In the genomic region with DNA sequence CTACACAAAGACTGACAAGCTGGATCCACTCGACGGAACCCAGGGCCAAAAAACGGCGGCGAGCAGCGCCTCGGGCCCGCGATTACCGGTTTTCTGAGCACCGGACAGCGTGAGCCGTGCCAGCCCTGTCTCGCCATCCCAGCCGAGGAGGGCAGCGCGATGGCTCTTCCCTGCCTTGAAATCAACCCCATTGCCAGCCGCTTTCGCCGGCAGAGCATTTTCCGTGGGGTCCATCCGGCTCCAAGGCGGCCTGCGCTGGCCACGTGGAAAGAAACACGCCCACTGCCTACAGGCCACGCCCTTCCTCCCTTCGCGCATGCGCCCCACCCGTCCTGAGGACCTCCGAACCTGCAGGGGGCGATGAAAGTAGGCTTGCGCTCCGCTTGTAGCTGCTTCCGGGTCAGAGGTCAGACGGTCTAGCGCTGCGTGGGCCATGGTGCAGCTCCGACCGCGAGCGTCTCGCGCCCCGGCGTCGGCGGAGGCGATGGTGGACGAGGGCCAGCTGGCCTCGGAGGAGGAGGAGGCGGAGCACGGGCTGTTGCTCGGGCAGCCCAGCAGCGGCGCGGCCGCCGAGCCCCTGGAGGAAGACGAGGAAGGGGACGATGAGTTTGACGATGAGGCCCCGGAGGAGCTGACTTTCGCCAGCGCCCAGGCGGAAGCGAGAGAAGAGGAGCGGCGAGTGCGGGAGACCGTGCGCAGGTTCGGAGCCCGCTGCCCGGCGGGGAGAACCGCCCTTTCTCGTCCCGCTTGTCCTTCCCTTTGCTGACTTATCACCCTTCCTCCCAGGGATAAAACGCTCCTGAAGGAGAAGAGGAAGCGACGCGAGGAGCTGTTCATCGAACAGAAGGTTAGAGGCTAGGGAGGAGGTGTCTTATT, we compare ENCODE assay signal across 1 cellular context.
TF ChIP-seq lines count a peak whose summit lies in the region.

A gene (plus strand): TSS at position 410 of the 876 bp plus-strand sequence. CDS start 24 bp downstream, at position 434.

TF ChIP-seq in A549, 52 proteins besides CTCF, POLR2A, EP300 and RAD21 (continued from another document):
- TF ChIP-seq MAFK (IDR thresholded peaks at IDR 0.05; ENCODE audit: partially characterized antibody) (no peak), CBX2 (IDR thresholded peaks at IDR 0.05; ENCODE audit: borderline replicate concordance, low read depth) (no peak), JUN (IDR thresholded peaks at IDR 0.05) (peak; percentile 72 to 90; a peak in 4 of 5 replicates), BHLHE40 (IDR thresholded peaks at IDR 0.05; ENCODE audit: low read depth, low read length) (no peak), CEBPB (IDR thresholded peaks at IDR 0.05) (no peak), RFX5 (IDR thresholded peaks at IDR 0.05) (no peak), SREBF2 (IDR thresholded peaks at IDR 0.05) (no peak), MAZ (IDR thresholded peaks at IDR 0.05; ENCODE audit: borderline replicate concordance, low read depth, low read length) (no peak), POLR2AphosphoS2 (conservative IDR thresholded peaks at IDR 0.05; ENCODE audit: low read length) (no peak), EHMT2 (IDR thresholded peaks at IDR 0.05; ENCODE audit: low read depth) (no peak), HOXB13 (CRISPR knock-in tag; IDR thresholded peaks at IDR 0.05; ENCODE audit: low read depth) (no peak), PHF8 (IDR thresholded peaks at IDR 0.05; ENCODE audit: borderline replicate concordance, low read depth) (peak; percentile 36; the same call in 1 of the 2 replicates), NFE2L2 (conservative IDR thresholded peaks at IDR 0.05; ENCODE audit: low read length) (no peak), ZSCAN20 (CRISPR knock-in tag; IDR thresholded peaks at IDR 0.05) (no peak), CHD4 (IDR thresholded peaks at IDR 0.05; ENCODE audit: borderline replicate concordance) (no peak), HDAC2 (IDR thresholded peaks at IDR 0.05) (no peak), ZFP36 (IDR thresholded peaks at IDR 0.05; ENCODE audit: borderline replicate concordance, partially characterized antibody) (no peak), HEYL (CRISPR knock-in tag; IDR thresholded peaks at IDR 0.05) (no peak), MYC (IDR thresholded peaks at IDR 0.05; ENCODE audit: borderline replicate concordance, low read length) (peak; percentile 98), CHD2 (IDR thresholded peaks at IDR 0.05; ENCODE audit: low read length, partially characterized antibody) (no peak), GATA3 (IDR thresholded peaks at IDR 0.05; ENCODE audit: borderline replicate concordance) (no peak), JUNB (IDR thresholded peaks at IDR 0.05) (no peak)
- TF ChIP-seq, protein P1, sequence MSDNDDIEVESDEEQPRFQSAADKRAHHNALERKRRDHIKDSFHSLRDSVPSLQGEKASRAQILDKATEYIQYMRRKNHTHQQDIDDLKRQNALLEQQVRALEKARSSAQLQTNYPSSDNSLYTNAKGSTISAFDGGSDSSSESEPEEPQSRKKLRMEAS (IDR thresholded peaks at IDR 0.05) = peak; percentile 99
- TF ChIP-seq, protein P2, sequence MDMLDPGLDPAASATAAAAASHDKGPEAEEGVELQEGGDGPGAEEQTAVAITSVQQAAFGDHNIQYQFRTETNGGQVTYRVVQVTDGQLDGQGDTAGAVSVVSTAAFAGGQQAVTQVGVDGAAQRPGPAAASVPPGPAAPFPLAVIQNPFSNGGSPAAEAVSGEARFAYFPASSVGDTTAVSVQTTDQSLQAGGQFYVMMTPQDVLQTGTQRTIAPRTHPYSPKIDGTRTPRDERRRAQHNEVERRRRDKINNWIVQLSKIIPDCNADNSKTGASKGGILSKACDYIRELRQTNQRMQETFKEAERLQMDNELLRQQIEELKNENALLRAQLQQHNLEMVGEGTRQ (IDR thresholded peaks at IDR 0.05) = peak; percentile 49
- TF ChIP-seq, protein P3, sequence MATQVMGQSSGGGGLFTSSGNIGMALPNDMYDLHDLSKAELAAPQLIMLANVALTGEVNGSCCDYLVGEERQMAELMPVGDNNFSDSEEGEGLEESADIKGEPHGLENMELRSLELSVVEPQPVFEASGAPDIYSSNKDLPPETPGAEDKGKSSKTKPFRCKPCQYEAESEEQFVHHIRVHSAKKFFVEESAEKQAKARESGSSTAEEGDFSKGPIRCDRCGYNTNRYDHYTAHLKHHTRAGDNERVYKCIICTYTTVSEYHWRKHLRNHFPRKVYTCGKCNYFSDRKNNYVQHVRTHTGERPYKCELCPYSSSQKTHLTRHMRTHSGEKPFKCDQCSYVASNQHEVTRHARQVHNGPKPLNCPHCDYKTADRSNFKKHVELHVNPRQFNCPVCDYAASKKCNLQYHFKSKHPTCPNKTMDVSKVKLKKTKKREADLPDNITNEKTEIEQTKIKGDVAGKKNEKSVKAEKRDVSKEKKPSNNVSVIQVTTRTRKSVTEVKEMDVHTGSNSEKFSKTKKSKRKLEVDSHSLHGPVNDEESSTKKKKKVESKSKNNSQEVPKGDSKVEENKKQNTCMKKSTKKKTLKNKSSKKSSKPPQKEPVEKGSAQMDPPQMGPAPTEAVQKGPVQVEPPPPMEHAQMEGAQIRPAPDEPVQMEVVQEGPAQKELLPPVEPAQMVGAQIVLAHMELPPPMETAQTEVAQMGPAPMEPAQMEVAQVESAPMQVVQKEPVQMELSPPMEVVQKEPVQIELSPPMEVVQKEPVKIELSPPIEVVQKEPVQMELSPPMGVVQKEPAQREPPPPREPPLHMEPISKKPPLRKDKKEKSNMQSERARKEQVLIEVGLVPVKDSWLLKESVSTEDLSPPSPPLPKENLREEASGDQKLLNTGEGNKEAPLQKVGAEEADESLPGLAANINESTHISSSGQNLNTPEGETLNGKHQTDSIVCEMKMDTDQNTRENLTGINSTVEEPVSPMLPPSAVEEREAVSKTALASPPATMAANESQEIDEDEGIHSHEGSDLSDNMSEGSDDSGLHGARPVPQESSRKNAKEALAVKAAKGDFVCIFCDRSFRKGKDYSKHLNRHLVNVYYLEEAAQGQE (IDR thresholded peaks at IDR 0.05) = no peak; the same call in 1 of the 2 replicates
- TF ChIP-seq, protein P4, sequence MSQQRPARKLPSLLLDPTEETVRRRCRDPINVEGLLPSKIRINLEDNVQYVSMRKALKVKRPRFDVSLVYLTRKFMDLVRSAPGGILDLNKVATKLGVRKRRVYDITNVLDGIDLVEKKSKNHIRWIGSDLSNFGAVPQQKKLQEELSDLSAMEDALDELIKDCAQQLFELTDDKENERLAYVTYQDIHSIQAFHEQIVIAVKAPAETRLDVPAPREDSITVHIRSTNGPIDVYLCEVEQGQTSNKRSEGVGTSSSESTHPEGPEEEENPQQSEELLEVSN (IDR thresholded peaks at IDR 0.05; ENCODE audit: borderline replicate concordance, low read depth) = peak; percentile 82
- TF ChIP-seq, protein P5, sequence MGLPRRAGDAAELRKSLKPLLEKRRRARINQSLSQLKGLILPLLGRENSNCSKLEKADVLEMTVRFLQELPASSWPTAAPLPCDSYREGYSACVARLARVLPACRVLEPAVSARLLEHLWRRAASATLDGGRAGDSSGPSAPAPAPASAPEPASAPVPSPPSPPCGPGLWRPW (IDR thresholded peaks at IDR 0.05) = no peak
- TF ChIP-seq, protein P6, sequence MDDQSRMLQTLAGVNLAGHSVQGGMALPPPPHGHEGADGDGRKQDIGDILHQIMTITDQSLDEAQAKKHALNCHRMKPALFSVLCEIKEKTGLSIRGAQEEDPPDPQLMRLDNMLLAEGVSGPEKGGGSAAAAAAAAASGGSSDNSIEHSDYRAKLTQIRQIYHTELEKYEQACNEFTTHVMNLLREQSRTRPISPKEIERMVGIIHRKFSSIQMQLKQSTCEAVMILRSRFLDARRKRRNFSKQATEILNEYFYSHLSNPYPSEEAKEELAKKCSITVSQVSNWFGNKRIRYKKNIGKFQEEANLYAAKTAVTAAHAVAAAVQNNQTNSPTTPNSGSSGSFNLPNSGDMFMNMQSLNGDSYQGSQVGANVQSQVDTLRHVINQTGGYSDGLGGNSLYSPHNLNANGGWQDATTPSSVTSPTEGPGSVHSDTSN (IDR thresholded peaks at IDR 0.05) = no peak
